ENCODE assay signal across 20 cellular contexts in the genomic region with DNA sequence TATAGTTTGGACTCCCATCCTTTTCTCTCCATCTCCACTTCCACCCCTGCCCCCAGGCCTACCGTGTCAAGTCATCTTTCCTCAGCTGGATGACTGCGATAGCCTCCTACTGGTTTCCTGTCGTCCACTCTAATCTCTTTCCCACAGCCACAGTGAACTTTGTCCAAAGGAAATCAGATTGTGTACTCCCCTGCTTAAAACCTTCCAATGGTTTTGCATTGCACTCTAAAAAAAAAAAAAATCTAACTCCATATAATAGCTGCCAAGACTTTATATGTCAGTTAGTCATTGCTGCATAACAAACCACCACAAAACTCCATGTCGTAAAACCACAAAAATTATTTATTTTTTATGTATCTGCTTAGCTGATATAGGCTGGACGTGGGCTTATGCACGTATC.
"Had no signal": no experiment of that assay in that cellular context is flagged by ENCODE, and none has a peak within 500 bp of the region (broad histone marks: within the 10 kb centered on the region; RNA-seq: fewer than 3 reads in every experiment).

No MANE protein-coding gene starts in this region.

- H3K4me3 Mint-ChIP-seq: activated CD8-positive, alpha-beta T cell treated with anti-CD3 and anti-CD28 coated beads, Interleukin-2, amount 10 ng/mL, durations not matched to agents 7 days and 5 days; brain; immature natural killer cell; neural progenitor cell; stimulated activated memory B cell treated with anti-CD40 and anti-IgM and Interleukin-4, amounts not matched to agents 10 μg/mL and 1 μg/mL and 100 μg/mL, for 72 hours; WTC11 had no signal

- DNase-seq: activated CD4-positive, alpha-beta T cell treated with anti-CD3 and anti-CD28 coated beads for 4 hours; activated CD8-positive, alpha-beta memory T cell treated with anti-CD3 and anti-CD28 coated beads, Interleukin-2, amount 50 U/mL, for 4 hours; activated CD8-positive, alpha-beta T cell treated with anti-CD3 and anti-CD28 coated beads, Interleukin-2, amount 10 ng/mL, durations not matched to agents 7 days and 5 days; activated effector memory CD4-positive, alpha-beta T cell treated with anti-CD3 and anti-CD28 coated beads, Interleukin-2, amount 50 U/mL, for 16 hours; activated T-cell treated with anti-CD3 and anti-CD28 coated beads, Interleukin-2, amount 50 U/mL, for 48 hours; amygdala; cortex of kidney; effector CD8-positive, alpha-beta T cell; foreskin keratinocyte; glutamatergic neuron; immature natural killer cell; naive B cell; pancreas; T-helper 1 cell; T1000 had no signal

- H3K27ac ChIP-seq: foreskin keratinocyte, neural progenitor cell, pancreas had no signal

- H3K27ac Mint-ChIP-seq: activated CD8-positive, alpha-beta T cell treated with anti-CD3 and anti-CD28 coated beads, Interleukin-2, amount 10 ng/mL, durations not matched to agents 7 days and 5 days; activated naive CD4-positive, alpha-beta T cell treated with anti-CD3 and anti-CD28 coated beads, Interleukin-2, amount 50 U/mL, for 72 hours; brain; immature natural killer cell; naive B cell; neural progenitor cell; stimulated activated memory B cell treated with anti-CD40 and anti-IgM and Interleukin-4, amounts not matched to agents 10 μg/mL and 1 μg/mL and 100 μg/mL, for 72 hours; WTC11 had no signal

- H3K9me3 ChIP-seq: pancreas had no signal

- H3K4me1 ChIP-seq: foreskin keratinocyte, neural progenitor cell, pancreas had no signal

- H3K4me3 ChIP-seq: neural progenitor cell, pancreas had no signal

- H3K9me3 Mint-ChIP-seq: naive B cell, neural progenitor cell, WTC11 had no signal

- H3K27me3 Mint-ChIP-seq: brain; stimulated activated memory B cell treated with anti-CD40 and anti-IgM and Interleukin-4, amounts not matched to agents 10 μg/mL and 1 μg/mL and 100 μg/mL, for 72 hours had no signal

- ATAC-seq: activated CD8-positive, alpha-beta T cell treated with anti-CD3 and anti-CD28 coated beads, Interleukin-2, amount 10 ng/mL, durations not matched to agents 7 days and 5 days; activated naive CD4-positive, alpha-beta T cell treated with anti-CD3 and anti-CD28 coated beads, Interleukin-2, amount 50 U/mL, for 72 hours; foreskin keratinocyte; pancreas; stimulated activated memory B cell treated with anti-CD40 and anti-IgM and Interleukin-4, amounts not matched to agents 10 μg/mL and 1 μg/mL and 100 μg/mL, for 72 hours; WTC11 had no signal

- H3K27me3 ChIP-seq: foreskin keratinocyte, neural progenitor cell, pancreas had no signal

- H3K36me3 Mint-ChIP-seq: activated naive CD4-positive, alpha-beta T cell treated with anti-CD3 and anti-CD28 coated beads, Interleukin-2, amount 50 U/mL, for 72 hours; brain; immature natural killer cell; naive B cell; neural progenitor cell; WTC11 had no signal

- H3K36me3 ChIP-seq: neural progenitor cell, pancreas had no signal

- H3K4me1 Mint-ChIP-seq: immature natural killer cell, WTC11 had no signal
